Comparison of ENCODE assay signal across 8 cellular contexts in genomic region chr19:4830768-4831265, GRCh38. TPM values are rescaled to one million over a fixed set of nuclear protein-coding genes. Genes with fewer than 3 reads are reported as not detected.
DNase-seq lines count a peak whose midpoint lies in the region; ATAC-seq and TF ChIP-seq lines count a peak whose summit lies in the region.

No MANE protein-coding gene starts in this region.

- CTCF ChIA-PET in Calu3 (lab: Charles Lee) = interaction anchor here (1.5 kb wide), 1 partner anchor 24 kb away, joined by 4 read pairs; no protein-coding TSS in a partner anchor

- H3K27me3 ChIP-seq in SJCRH30 (no peaks in the 10 kb centered on the region), esophagus muscularis mucosa (no peaks in the 10 kb centered on the region), parathyroid adenoma (ENCODE audit: control insufficient read depth, insufficient read depth, low read length) (no peaks in the 10 kb centered on the region)

- no peaks in the 10 kb centered on the region for H3K9me3 Mint-ChIP-seq in Calu3 (ENCODE audit: low read depth, unreplicated experiment)

- no peaks in the 10 kb centered on the region for H3K9me3 ChIP-seq in SJCRH30 (replicated peaks)
- H3K9me3 ChIP-seq in esophagus muscularis mucosa = no peaks in the 10 kb centered on the region
- H3K9me3 ChIP-seq in parathyroid adenoma (ENCODE audit: control insufficient read depth, low read length) = no peaks in the 10 kb centered on the region

- H3K36me3 Mint-ChIP-seq in Calu3 (ENCODE audit: insufficient read depth, unreplicated experiment) = peaks cover 30% of the 10 kb centered on the region

- no peak overlapping the region for H3K27ac ChIP-seq in SJCRH30
- peak overlapping the region; percentile 90 to 94 (median 91) for H3K27ac ChIP-seq in esophagus muscularis mucosa (replicated peaks in 1 of 4)
- peak overlapping the region; percentile 70 for H3K27ac ChIP-seq in parathyroid adenoma

- H3K27me3 Mint-ChIP-seq in Calu3 (ENCODE audit: unreplicated experiment) = no peaks in the 10 kb centered on the region

- TSS peak; percentile 82 for BruUV-seq in Calu3 (replicated peaks; lab: Mats Ljungman, UMichigan)

- WGBS in esophagus muscularis mucosa = 69% methylated on average over 6 of the region's 6 CpGs

- H3K79me2 ChIP-seq in parathyroid adenoma = peaks cover 4% of the 10 kb centered on the region

- intact Hi-C loops in Calu3 (cut with micrococcal nuclease; ENCODE audit: unreplicated experiment) = no loop called here
- intact Hi-C loops in esophagus muscularis mucosa (cut with DNase I) = no loop called here

- H3K4me3 ChIP-seq in SJCRH30 (peak overlapping the region; percentile 66), esophagus muscularis mucosa (peak overlapping the region; percentile 85 to 99 (median 96)), parathyroid adenoma (ENCODE audit: low read depth, low read length) (peak overlapping the region; percentile 91)

- H2AFZ ChIP-seq in parathyroid adenoma = peak overlapping the region; percentile 99

- no peak for DNase-seq in Calu3
- no peak for DNase-seq in SJCRH30
- DNase-seq in esophagus muscularis mucosa (ENCODE audit: extremely low spot score) = no peak
- no peak for DNase-seq in NCI-H446 (lab: John Stamatoyannopoulos, UW)
- no peak for DNase-seq in NCI-H345 treated with DMSO at 0.1 percent for 48 hours (lab: John Stamatoyannopoulos, UW; ENCODE audit: unreplicated experiment)
- DNase-seq in nucleus accumbens (lab: John Stamatoyannopoulos, UW) = no peak

- H3K4me2 ChIP-seq in parathyroid adenoma (ENCODE audit: low read length) = peak overlapping the region; percentile 64

- peak overlapping the region; percentile 63 for H3K9ac ChIP-seq in parathyroid adenoma

- peak overlapping the region; percentile 80 for H3K4me3 Mint-ChIP-seq in Calu3 (ENCODE audit: low read depth, unreplicated experiment)

- no peak for TF ChIP-seq POLR2A in esophagus muscularis mucosa (IDR thresholded peaks at IDR 0.05; ENCODE audit: low read depth)

- no peaks in the 10 kb centered on the region for H3K36me3 ChIP-seq in SJCRH30
- no peaks in the 10 kb centered on the region for H3K36me3 ChIP-seq in esophagus muscularis mucosa
- no peaks in the 10 kb centered on the region for H3K36me3 ChIP-seq in parathyroid adenoma (ENCODE audit: control insufficient read depth, insufficient read depth, low read length)

- ATAC-seq in HG02642 (IDR thresholded peaks at IDR 0.05; ENCODE audit: poor library complexity, unreplicated experiment) = no peak

- peak overlapping the region; percentile 85 for H3K27ac Mint-ChIP-seq in Calu3 (ENCODE audit: unreplicated experiment)

- no peak for TF ChIP-seq CTCF in Calu3 (IDR thresholded peaks at IDR 0.05; ENCODE audit: unreplicated experiment)
- no peak for TF ChIP-seq CTCF in esophagus muscularis mucosa (IDR thresholded peaks at IDR 0.05)
- no peak for TF ChIP-seq CTCF in parathyroid adenoma (IDR thresholded peaks at IDR 0.05)

- TF ChIP-seq EP300 in esophagus muscularis mucosa (IDR thresholded peaks at IDR 0.05) = no peak

- peaks cover 9% of the 10 kb centered on the region for H3K4me1 Mint-ChIP-seq in Calu3 (ENCODE audit: low read depth, unreplicated experiment)

- H3K4me1 ChIP-seq in SJCRH30 = no peaks in the 10 kb centered on the region
- peaks cover 10 to 35% (median 26%) of the 10 kb centered on the region in 4 donors for H3K4me1 ChIP-seq in esophagus muscularis mucosa
- H3K4me1 ChIP-seq in parathyroid adenoma = peaks cover 5% of the 10 kb centered on the region

RNA-seq across cellular contexts. Expression of gene TICAM1, which starts 0.7 kb away (rescaled TPM):
- total RNA-seq in Calu3 (2022) (13.5 and 15.8 TPM in 2 replicates), esophagus muscularis mucosa (1 to 10 TPM; 7.5 to 8.3 (median 8.0) TPM)
- total RNA-seq in SJCRH30 (2014; rRNA removed; shearing (Covaris generic)) = 1.4 TPM in 2 replicates

RNA-seq across cellular contexts. Expression of gene PLIN3, which starts 36.6 kb away (rescaled TPM):
- 38.6 and 43.7 TPM in 2 replicates for total RNA-seq in Calu3 (2022)
- 49.0 and 50.1 TPM in 2 replicates for total RNA-seq in SJCRH30 (2014; rRNA removed; shearing (Covaris generic))
- total RNA-seq in esophagus muscularis mucosa = 10 to 100 TPM; 15.4 to 69.0 (median 51.1) TPM

RNA-seq across cellular contexts. Expression of gene FEM1A, which starts 39.3 kb away (rescaled TPM):
- total RNA-seq in Calu3 (2022) (8.8 and 10.2 TPM in 2 replicates), esophagus muscularis mucosa (10 to 100 TPM; 16.2 to 22.8 (median 19.9) TPM)
- 20.0 and 20.1 TPM in 2 replicates for total RNA-seq in SJCRH30 (2014; rRNA removed; shearing (Covaris generic))
